2 cellular contexts compared by ENCODE assay signal in the genomic region with DNA sequence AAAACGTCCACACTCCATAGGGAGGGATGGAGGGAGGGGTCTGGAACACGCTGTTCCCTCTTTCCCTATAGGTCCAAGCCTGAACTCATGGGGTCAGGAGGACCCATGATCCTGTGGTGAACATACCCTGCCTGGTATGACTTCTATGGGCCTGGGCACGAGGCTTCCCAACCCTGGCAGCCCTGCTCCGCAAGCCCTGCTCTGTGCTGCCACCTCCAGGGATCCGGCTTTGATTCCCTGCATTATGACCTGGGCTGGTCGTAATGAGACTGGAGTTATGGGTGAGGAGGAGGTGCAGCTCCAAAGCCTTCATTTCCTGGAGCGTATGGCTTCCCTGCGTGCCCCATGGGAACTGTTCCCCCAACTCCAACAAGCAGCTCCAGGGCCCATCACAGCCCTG.
TF ChIP-seq lines count a peak whose summit lies in the region.

No MANE protein-coding gene starts in this region.

TF ChIP-seq in WTC11, 78 proteins besides CTCF, POLR2A, EP300 and RAD21:
- TF ChIP-seq, protein P1, sequence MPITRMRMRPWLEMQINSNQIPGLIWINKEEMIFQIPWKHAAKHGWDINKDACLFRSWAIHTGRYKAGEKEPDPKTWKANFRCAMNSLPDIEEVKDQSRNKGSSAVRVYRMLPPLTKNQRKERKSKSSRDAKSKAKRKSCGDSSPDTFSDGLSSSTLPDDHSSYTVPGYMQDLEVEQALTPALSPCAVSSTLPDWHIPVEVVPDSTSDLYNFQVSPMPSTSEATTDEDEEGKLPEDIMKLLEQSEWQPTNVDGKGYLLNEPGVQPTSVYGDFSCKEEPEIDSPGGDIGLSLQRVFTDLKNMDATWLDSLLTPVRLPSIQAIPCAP (CRISPR knock-in tag; IDR thresholded peaks at IDR 0.05) = no peak
- TF ChIP-seq TP53 (CRISPR knock-in tag; IDR thresholded peaks at IDR 0.05) (no peak), ZNF138 (CRISPR knock-in tag; conservative IDR thresholded peaks at IDR 0.05) (no peak), ESRRA (CRISPR knock-in tag; IDR thresholded peaks at IDR 0.05; ENCODE audit: borderline replicate concordance) (no peak), SMAD4 (CRISPR knock-in tag; IDR thresholded peaks at IDR 0.05) (no peak), ZNF219 (CRISPR knock-in tag; IDR thresholded peaks at IDR 0.05; ENCODE audit: borderline replicate concordance) (no peak), NFATC4 (CRISPR knock-in tag; IDR thresholded peaks at IDR 0.05) (no peak), TEAD1 (CRISPR knock-in tag; IDR thresholded peaks at IDR 0.05) (no peak), CREB1 (CRISPR knock-in tag; IDR thresholded peaks at IDR 0.05) (no peak), ETV6 (CRISPR knock-in tag; IDR thresholded peaks at IDR 0.05) (no peak)
- TF ChIP-seq, protein P2, sequence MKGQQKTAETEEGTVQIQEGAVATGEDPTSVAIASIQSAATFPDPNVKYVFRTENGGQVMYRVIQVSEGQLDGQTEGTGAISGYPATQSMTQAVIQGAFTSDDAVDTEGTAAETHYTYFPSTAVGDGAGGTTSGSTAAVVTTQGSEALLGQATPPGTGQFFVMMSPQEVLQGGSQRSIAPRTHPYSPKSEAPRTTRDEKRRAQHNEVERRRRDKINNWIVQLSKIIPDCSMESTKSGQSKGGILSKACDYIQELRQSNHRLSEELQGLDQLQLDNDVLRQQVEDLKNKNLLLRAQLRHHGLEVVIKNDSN (CRISPR knock-in tag; IDR thresholded peaks at IDR 0.05) = no peak
- TF ChIP-seq, protein P3, sequence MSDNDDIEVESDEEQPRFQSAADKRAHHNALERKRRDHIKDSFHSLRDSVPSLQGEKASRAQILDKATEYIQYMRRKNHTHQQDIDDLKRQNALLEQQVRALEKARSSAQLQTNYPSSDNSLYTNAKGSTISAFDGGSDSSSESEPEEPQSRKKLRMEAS (CRISPR knock-in tag; IDR thresholded peaks at IDR 0.05) = no peak

TF ChIP-seq in HepG2, 621 proteins besides CTCF, POLR2A, EP300 and RAD21:
- TF ChIP-seq ATF1 (CRISPR knock-in tag; IDR thresholded peaks at IDR 0.05) = no peak
- TF ChIP-seq SMC3 (IDR thresholded peaks at IDR 0.05; ENCODE audit: low read length) = peak; percentile 17; the same call in 1 of the 2 replicates
- TF ChIP-seq STAG1 (CRISPR knock-in tag; IDR thresholded peaks at IDR 0.05) = peak; percentile 10; the same call in 1 of the 2 replicates
